5 cellular contexts compared by ENCODE assay signal in the genomic region with DNA sequence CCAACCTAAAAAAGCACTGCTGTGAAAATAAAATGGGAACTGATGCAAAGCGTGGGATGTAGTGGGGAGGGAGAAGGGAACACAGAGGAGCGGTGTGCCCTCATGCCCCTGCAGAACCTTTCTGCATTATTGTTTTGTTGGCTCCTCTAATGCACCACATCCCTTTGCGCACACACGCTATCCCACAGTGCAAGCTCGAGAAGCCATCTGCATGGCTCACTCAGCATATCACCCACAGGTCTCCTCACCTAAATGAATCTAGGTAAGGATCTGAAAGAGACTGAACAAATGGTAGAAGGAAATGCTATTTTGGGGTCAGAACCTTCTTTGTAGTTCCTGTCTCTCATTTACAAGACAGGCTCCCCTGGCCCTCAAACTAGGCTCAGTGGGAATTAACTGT.
"Had no signal": no experiment of that assay in that cellular context is flagged by ENCODE, and none has a peak within 500 bp of the region (broad histone marks: within the 10 kb centered on the region; RNA-seq: fewer than 3 reads in every experiment).

No MANE protein-coding gene starts in this region.

- ATAC-seq: K562 had no signal

- DNase-seq: H9, HCEC 1CT, IMR-90, KG1 had no signal
